8 cellular contexts compared by ENCODE assay signal in the genomic region with DNA sequence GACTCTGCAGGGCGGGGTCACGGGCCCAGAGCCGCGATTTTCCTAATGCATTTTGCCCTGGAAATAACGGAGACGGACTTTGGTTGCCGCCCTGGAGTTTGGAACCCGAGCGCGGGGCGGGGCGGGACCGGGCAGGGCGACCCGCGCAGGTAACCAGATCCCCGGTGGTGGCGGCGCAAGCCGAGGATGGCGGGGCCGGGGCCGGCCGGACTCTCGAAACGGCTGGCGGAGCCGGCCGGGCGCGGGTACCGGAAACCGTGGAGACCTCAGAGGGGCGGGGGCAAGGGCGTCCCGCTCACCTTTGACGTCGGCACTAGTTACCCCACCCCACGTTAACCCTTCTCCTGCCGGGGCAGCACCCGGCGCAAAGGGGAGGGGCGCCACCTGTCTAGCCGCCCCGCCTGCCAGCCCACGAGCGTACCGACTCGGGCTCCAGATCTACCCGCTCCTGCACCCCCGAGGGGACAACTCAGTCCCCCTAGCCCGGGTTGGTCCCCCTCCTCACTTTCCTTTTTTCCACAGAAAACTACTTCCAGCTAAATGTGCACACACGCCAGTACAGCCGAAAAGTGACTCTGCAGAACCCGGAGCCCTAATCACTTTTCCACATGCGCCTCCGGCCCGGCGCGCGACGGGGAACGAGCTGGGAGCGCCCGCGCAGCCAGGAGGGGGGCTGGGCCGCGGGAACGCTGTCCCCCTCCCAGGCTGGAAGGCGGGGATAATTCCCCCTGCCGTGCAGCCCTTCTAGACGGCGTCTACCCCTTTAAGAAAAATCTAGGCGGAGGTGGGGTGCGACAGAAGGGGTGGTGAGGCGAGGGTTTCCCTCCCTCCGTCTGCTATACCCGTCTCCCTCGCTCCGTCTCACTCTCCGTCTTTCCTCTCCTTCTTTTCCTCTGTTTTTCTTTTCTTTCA. TPM values are rescaled to one million over a fixed set of nuclear protein-coding genes. Genes with fewer than 3 reads are reported as not detected.
DNase-seq lines count a peak whose midpoint lies in the region; ATAC-seq lines count a peak whose summit lies in the region.

No MANE protein-coding gene starts in this region.

- under 1% methylated on average over 80 of the region's 81 CpGs for WGBS in HUES64

- H3K4me1 ChIP-seq in BLaER1: peaks cover 62% of the 10 kb centered on the region
- peaks cover 15% of the 10 kb centered on the region for H3K4me1 ChIP-seq in HUES64 (ENCODE audit: insufficient read depth, low read length)

- ATAC-seq in Right ventricle myocardium superior (ENCODE audit: poor library complexity) (peak; percentile 66), GM18520 (IDR thresholded peaks at IDR 0.05; ENCODE audit: unreplicated experiment) (no peak), GM19035 (IDR thresholded peaks at IDR 0.05; ENCODE audit: unreplicated experiment) (no peak)

- H3K36me3 ChIP-seq in BLaER1 (no peaks in the 10 kb centered on the region), HUES64 (ENCODE audit: insufficient read depth, low read length) (no peaks in the 10 kb centered on the region)

- peak; percentile 60 for DNase-seq in activated CD8-positive, alpha-beta memory T cell treated with anti-CD3 and anti-CD28 coated beads for 24 hours
- peak; percentile 75 for DNase-seq in Right ventricle myocardium superior
- peak in 6 of 10 donors; percentile 9 to 87 (median 48) for DNase-seq in posterior cingulate gyrus
- no peak for DNase-seq in NK-92 treated with Interleukin-12 subunit alpha and Interleukin-12 subunit beta, amount 100 ng/mL, for 24 hours (lab: John Stamatoyannopoulos, UW)

- H3K9ac ChIP-seq in BLaER1 (no peak overlapping the region), HUES64 (ENCODE audit: low read depth, low read length) (no peak overlapping the region)

- peaks cover 62% of the 10 kb centered on the region for H4K20me1 ChIP-seq in BLaER1

- H3K27ac ChIP-seq in BLaER1 (no peak overlapping the region), HUES64 (ENCODE audit: low read depth, low read length) (no peak overlapping the region)

- H3K27me3 ChIP-seq in BLaER1 (peaks cover 89% of the 10 kb centered on the region), HUES64 (ENCODE audit: insufficient read depth, low read length) (peaks cover 98% of the 10 kb centered on the region)

- H3K4me2 ChIP-seq in BLaER1: peak overlapping the region; percentile 97

- intact Hi-C loops in Right ventricle myocardium superior (cut with DNase I): loop anchor here (10.0 kb wide), 1 partner anchor 530 kb away; no protein-coding TSS in a partner anchor
- intact Hi-C loops in posterior cingulate gyrus (cut with DNase I): loop anchor here (10.0 kb wide), 1 partner anchor 540 kb away; no protein-coding TSS in a partner anchor

- peaks cover 5% of the 10 kb centered on the region; the same call in 1 of the 2 replicates for H3K9me3 ChIP-seq in BLaER1
- H3K9me3 ChIP-seq in HUES64 (ENCODE audit: insufficient read depth, low read depth, low read length): no peaks in the 10 kb centered on the region

- H3K4me3 ChIP-seq in BLaER1: peak overlapping the region; percentile 69
- peak overlapping the region; percentile 67 for H3K4me3 ChIP-seq in HUES64 (ENCODE audit: low read length)

RNA-seq across cellular contexts. Expression of a gene that starts 2.7 kb away (rescaled TPM):
- 1.9 TPM for polyA plus RNA-seq in HUES64 (2013, experiment 1 of 2)
- 3.2 TPM for polyA plus RNA-seq in HUES64 (2013, experiment 2 of 2)
- 4.4 TPM for total RNA-seq in Right ventricle myocardium superior
